In genomic region chr6:39029156-39030011, GRCh38 we compare ENCODE assay signal across 7 cellular contexts. TPM values are rescaled to one million over a fixed set of nuclear protein-coding genes. Genes with fewer than 3 reads are reported as not detected.
A peak's percentile ranks its signal among the peaks of the same experiment; 100 is the strongest.
DNase-seq lines count a peak whose midpoint lies in the region; ATAC-seq and TF ChIP-seq lines count a peak whose summit lies in the region.

No MANE protein-coding gene starts in this region.

- no peaks in the 10 kb centered on the region for H3K9me3 Mint-ChIP-seq in activated CD4-positive, alpha-beta T cell treated with anti-CD3 and anti-CD28 coated beads for 36 hours (ENCODE audit: low read depth)

- H3K27me3 Mint-ChIP-seq in activated CD4-positive, alpha-beta T cell treated with anti-CD3 and anti-CD28 coated beads for 36 hours, result peaks cover 32% of the 10 kb centered on the region

- H3K4me3 ChIP-seq in HL-60 (replicated peaks; ENCODE audit: insufficient read depth, low read length) (no peak overlapping the region), psoas muscle (no peak overlapping the region)

- no peaks in the 10 kb centered on the region for H3K36me3 ChIP-seq in psoas muscle (ENCODE audit: insufficient read depth in 1 of 2, low read depth in 1 of 2)

- H3K4me1 ChIP-seq in psoas muscle, result no peaks in the 10 kb centered on the region

- no peak overlapping the region for H3K27ac Mint-ChIP-seq in activated CD4-positive, alpha-beta T cell treated with anti-CD3 and anti-CD28 coated beads for 36 hours

- peaks cover 8% of the 10 kb centered on the region for H3K27me3 ChIP-seq in HL-60 (ENCODE audit: insufficient read depth, poor library complexity, severe bottlenecking)
- H3K27me3 ChIP-seq in psoas muscle (ENCODE audit: insufficient read depth in 3 of 3, low read length in 2 of 3), result peaks cover 0 to 15% (median 0%) of the 10 kb centered on the region in 3 donors

- POLR2A ChIA-PET in activated CD4-positive, alpha-beta T cell treated with anti-CD3 and anti-CD28 coated beads for 36 hours (lab: Charles Lee), result no interaction called here

- H3K9me3 ChIP-seq in psoas muscle, result no peaks in the 10 kb centered on the region

- H3K27ac ChIP-seq in HL-60 (replicated peaks) (no peak overlapping the region), psoas muscle (no peak overlapping the region)

- DNase-seq in HL-60 (ENCODE audit: low read depth in 1 of 2, low spot score in 1 of 2), result peak in 1 of 2 experiments; percentile 29
- peak; percentile 80 for DNase-seq in activated CD4-positive, alpha-beta T cell treated with anti-CD3 and anti-CD28 coated beads for 36 hours
- no peak for DNase-seq in psoas muscle
- no peak for DNase-seq in posterior vena cava (ENCODE audit: low spot score)

- H3K36me3 Mint-ChIP-seq in activated CD4-positive, alpha-beta T cell treated with anti-CD3 and anti-CD28 coated beads for 36 hours (ENCODE audit: low read depth), result no peaks in the 10 kb centered on the region

- intact Hi-C loops in activated CD4-positive, alpha-beta T cell treated with anti-CD3 and anti-CD28 coated beads for 36 hours (cut with DNase I, micrococcal nuclease), result loop anchor here in 1 of 2 experiments (2.0 to 5.0 kb wide), 2 partner anchors 123 to 137 kb away; no protein-coding TSS in a partner anchor
- intact Hi-C loops in psoas muscle (cut with DNase I), result no loop called here
- intact Hi-C loops in posterior vena cava (cut with DNase I), result no loop called here

- H3K4me3 Mint-ChIP-seq in activated CD4-positive, alpha-beta T cell treated with anti-CD3 and anti-CD28 coated beads for 36 hours, result no peak overlapping the region

- WGBS in psoas muscle, 3 donors, result 79 to 84% (median 83%) methylated on average over 13 of the region's 13 CpGs

- TF ChIP-seq CTCF in GM12873 (IDR thresholded peaks at IDR 0.05; ENCODE audit: insufficient read depth, low read depth, low read length, missing control alignments), result peak; percentile 93
- TF ChIP-seq CTCF in HL-60 (IDR thresholded peaks at IDR 0.05; ENCODE audit: insufficient read depth, low read length), result peak; percentile 84
- TF ChIP-seq CTCF in psoas muscle (IDR thresholded peaks at IDR 0.05), result peak; percentile 33

- ATAC-seq in activated CD4-positive, alpha-beta T cell treated with anti-CD3 and anti-CD28 coated beads for 36 hours, result peak; percentile 92
- peak; percentile 22 for ATAC-seq in esophagus mucosa
- no peak for ATAC-seq in psoas muscle
- ATAC-seq in GM19463 (IDR thresholded peaks at IDR 0.05; ENCODE audit: unreplicated experiment), result no peak

- H3K4me1 Mint-ChIP-seq in activated CD4-positive, alpha-beta T cell treated with anti-CD3 and anti-CD28 coated beads for 36 hours, result no peaks in the 10 kb centered on the region

- CTCF ChIA-PET in activated CD4-positive, alpha-beta T cell treated with anti-CD3 and anti-CD28 coated beads for 36 hours (lab: Charles Lee), result interaction anchor here (0.6 to 3.4 kb wide), 16 partner anchors 9 to 1236 kb away, joined by 3 to 12 read pairs (median 4); no protein-coding TSS in a partner anchor

RNA-seq across cellular contexts. Expression of gene GLP1R, which starts 19.2 kb away (rescaled TPM):
- under 1 TPM; 0.70 to 0.94 TPM for total RNA-seq in activated CD4-positive, alpha-beta T cell treated with anti-CD3 and anti-CD28 coated beads for 36 hours
- total RNA-seq in esophagus mucosa, result 0.08 TPM
- not detected for total RNA-seq in psoas muscle
- polyA plus RNA-seq in psoas muscle, result not detected
- total RNA-seq in posterior vena cava, result not detected

Comparison
In these comparisons a context has a peak if more than half of its experiments do, and no peak if none do; other contexts are left out.
1. CTCF ChIP-seq: peak in every context shown above with its lines; median percentile 93 in GM12873; 84 in HL-60; 33 in psoas muscle.
2. ATAC-seq: peak in activated CD4-positive, alpha-beta T cell treated with anti-CD3 and anti-CD28 coated beads for 36 hours (single experiment) and esophagus mucosa (single experiment); none in psoas muscle (0 of 4) and GM19463 (single experiment).